8 cellular contexts compared by ENCODE assay signal in genomic region chr14:102849522-102850379, GRCh38.
A peak's percentile ranks its signal among the peaks of the same experiment; 100 is the strongest.
DNase-seq lines count a peak whose midpoint lies in the region; ATAC-seq and TF ChIP-seq lines count a peak whose summit lies in the region.

No MANE protein-coding gene starts in this region.

- WGBS in esophagus squamous epithelium, 2 donors, result 24% methylated on average over 6 of the region's 6 CpGs

- H3K27ac ChIP-seq in esophagus squamous epithelium, result peak overlapping the region; percentile 32 to 72 (median 64)
- peak overlapping the region; percentile 75 for H3K27ac ChIP-seq in rectal smooth muscle tissue (ENCODE audit: low read depth, low read length)

- no peak overlapping the region for H3K9ac ChIP-seq in rectal smooth muscle tissue (ENCODE audit: low read length)

- intact Hi-C loops in esophagus squamous epithelium (cut with DNase I), result no loop called here

- DNase-seq in H7 (peak; percentile 15), NCI-H748 treated with DMSO at 0.1 percent for 48 hours (lab: John Stamatoyannopoulos, UW) (peak; percentile 57), esophagus squamous epithelium (lab: John Stamatoyannopoulos, UW) (no peak), H4 (ENCODE audit: low spot score) (no peak), NCI-H774 (lab: John Stamatoyannopoulos, UW) (no peak), iPS-NIHi7 (ENCODE audit: extremely low spot score) (no peak)

- no peak for ATAC-seq in HG02642 (IDR thresholded peaks at IDR 0.05; ENCODE audit: poor library complexity, unreplicated experiment)

- H3K36me3 ChIP-seq in H7 (replicated peaks; ENCODE audit: control insufficient read depth, insufficient read depth, low read length) (no peaks in the 10 kb centered on the region), esophagus squamous epithelium (no peaks in the 10 kb centered on the region), rectal smooth muscle tissue (ENCODE audit: control insufficient read depth, insufficient read depth, low read length) (no peaks in the 10 kb centered on the region)

- H3K4me1 ChIP-seq in esophagus squamous epithelium, result peaks cover 11 to 39% (median 16%) of the 10 kb centered on the region in 3 donors
- peaks cover 8% of the 10 kb centered on the region for H3K4me1 ChIP-seq in rectal smooth muscle tissue (ENCODE audit: control insufficient read depth, insufficient read depth, low read length)

- H3K4me3 ChIP-seq in H7 (ENCODE audit: insufficient read depth, low read depth, low read length), result no peak overlapping the region
- H3K4me3 ChIP-seq in esophagus squamous epithelium, result peak overlapping the region in 3 of 4 donors; percentile 2 to 13 (median 5)
- H3K4me3 ChIP-seq in rectal smooth muscle tissue (ENCODE audit: low read length), result peak overlapping the region; percentile 54

- no peaks in the 10 kb centered on the region for H3K9me3 ChIP-seq in esophagus squamous epithelium

- TF ChIP-seq POLR2A in esophagus squamous epithelium (IDR thresholded peaks at IDR 0.05), result no peak

- H3K27me3 ChIP-seq in H7 (ENCODE audit: control insufficient read depth, insufficient read depth, low read length), result no peaks in the 10 kb centered on the region
- no peaks in the 10 kb centered on the region for H3K27me3 ChIP-seq in esophagus squamous epithelium
- H3K27me3 ChIP-seq in rectal smooth muscle tissue (ENCODE audit: control insufficient read depth, insufficient read depth, low read length), result no peaks in the 10 kb centered on the region

- TF ChIP-seq CTCF in esophagus squamous epithelium (IDR thresholded peaks at IDR 0.05), result no peak

Comparison
In these comparisons a context has a peak if more than half of its experiments do, and no peak if none do; other contexts are left out.
1. DNase-seq: peak in H7 (single experiment) and NCI-H748 treated with DMSO at 0.1 percent for 48 hours (single experiment); none in esophagus squamous epithelium (single experiment), H4 (single experiment), NCI-H774 (single experiment) and iPS-NIHi7 (single experiment).